ENCODE assay signal across 8 cellular contexts in genomic region chr3:97719156-97719821, GRCh38. TPM values are rescaled to one million over a fixed set of nuclear protein-coding genes. Genes with fewer than 3 reads are reported as not detected.
A peak's percentile ranks its signal among the peaks of the same experiment; 100 is the strongest.
DNase-seq lines count a peak whose midpoint lies in the region; ATAC-seq, FAIRE-seq and TF ChIP-seq lines count a peak whose summit lies in the region.

No MANE protein-coding gene starts in this region.

- DNase-seq in DMS 273 treated with DMSO at 0.1 percent for 48 hours (lab: John Stamatoyannopoulos, UW): peak; percentile 41
- peak; percentile 63 for DNase-seq in HT1080 (ENCODE audit: low read depth)
- peak; percentile 28 for DNase-seq in NOMO-1 treated with dmso at 0.1 percent for 144 hours (lab: John Stamatoyannopoulos, UW; ENCODE audit: unreplicated experiment)
- DNase-seq in activated CD8-positive, alpha-beta memory T cell treated with anti-CD3 and anti-CD28 coated beads, Interleukin-2, amount 10 ng/mL, durations not matched to agents 7 days and 5 days: peak; percentile 72
- DNase-seq in endothelial cell of umbilical vein (ENCODE audit: low read depth, low spot score): peak; percentile 77
- DNase-seq in naive thymus-derived CD4-positive, alpha-beta T cell: peak; percentile 12 to 63 (median 50)
- peak; percentile 6 to 13 for DNase-seq in stimulated activated CD8-positive, alpha-beta memory T cell treated with anti-CD3 and anti-CD28 coated beads, Interleukin-7, amount 100 ng/mL, for 48 hours (ENCODE audit: extremely low read depth in 1 of 2, low read depth in 1 of 2)

- CTCF ChIA-PET in activated CD8-positive, alpha-beta memory T cell treated with anti-CD3 and anti-CD28 coated beads, Interleukin-2, amount 10 ng/mL, durations not matched to agents 7 days and 5 days (lab: Charles Lee): interaction anchor here (0.6 to 2.0 kb wide), 9 partner anchors 9 to 857 kb away, joined by 3 to 12 read pairs (median 4); no protein-coding TSS in a partner anchor
- CTCF ChIA-PET in endothelial cell of umbilical vein (lab: Charles Lee): interaction anchor here (0.5 to 2.3 kb wide), 34 partner anchors 9 to 1709 kb away, joined by 3 to 63 read pairs (median 4); partner anchors contain the start of genes ARL6 and CRYBG3
- CTCF ChIA-PET in naive thymus-derived CD4-positive, alpha-beta T cell (lab: Charles Lee): interaction anchor here (0.6 to 1.1 kb wide), 5 partner anchors 9 to 303 kb away, joined by 3 to 4 read pairs (median 3); no protein-coding TSS in a partner anchor

- no peak overlapping the region for H3K4me3 ChIP-seq in endothelial cell of umbilical vein (replicated peaks in 1 of 3; ENCODE audit: insufficient read depth in 1 of 3, low read depth in 1 of 3, low read length in 3 of 3)
- no peak overlapping the region for H3K4me3 ChIP-seq in naive thymus-derived CD4-positive, alpha-beta T cell (ENCODE audit: low read length)

- H3K9me3 Mint-ChIP-seq in activated CD8-positive, alpha-beta memory T cell treated with anti-CD3 and anti-CD28 coated beads, Interleukin-2, amount 10 ng/mL, durations not matched to agents 7 days and 5 days (ENCODE audit: low read depth): no peaks in the 10 kb centered on the region
- no peaks in the 10 kb centered on the region for H3K9me3 Mint-ChIP-seq in naive thymus-derived CD4-positive, alpha-beta T cell

- peak; percentile 92 for ATAC-seq in GM21423 (IDR thresholded peaks at IDR 0.05; ENCODE audit: unreplicated experiment)
- ATAC-seq in activated CD8-positive, alpha-beta memory T cell treated with anti-CD3 and anti-CD28 coated beads, Interleukin-2, amount 10 ng/mL, durations not matched to agents 7 days and 5 days: peak; percentile 76
- ATAC-seq in naive thymus-derived CD4-positive, alpha-beta T cell: peak; percentile 95

- H3K9me3 ChIP-seq in endothelial cell of umbilical vein (replicated peaks; ENCODE audit: control insufficient read depth, insufficient read depth, low read length): no peaks in the 10 kb centered on the region
- no peaks in the 10 kb centered on the region for H3K9me3 ChIP-seq in naive thymus-derived CD4-positive, alpha-beta T cell (ENCODE audit: control insufficient read depth in 2 of 3, low read length in 3 of 3)

- FAIRE-seq in endothelial cell of umbilical vein (lab: Jason Lieb, UNC): peak; percentile 75

- POLR2A ChIA-PET in endothelial cell of umbilical vein (lab: Charles Lee): interaction anchor here (0.5 to 0.6 kb wide), 2 partner anchors 195 to 271 kb away, joined by 3 read pairs; no protein-coding TSS in a partner anchor
- POLR2A ChIA-PET in naive thymus-derived CD4-positive, alpha-beta T cell (lab: Charles Lee): interaction anchor here (0.6 kb wide), 1 partner anchor 232 kb away, joined by 4 read pairs; no protein-coding TSS in a partner anchor

- H2AFZ ChIP-seq in endothelial cell of umbilical vein (ENCODE audit: low read depth, low read length): peak overlapping the region; percentile 52

- BruUV-seq in endothelial cell of umbilical vein (replicated peaks; lab: Mats Ljungman, UMichigan): no TSS peak

- no peaks in the 10 kb centered on the region for H3K4me1 Mint-ChIP-seq in activated CD8-positive, alpha-beta memory T cell treated with anti-CD3 and anti-CD28 coated beads, Interleukin-2, amount 10 ng/mL, durations not matched to agents 7 days and 5 days
- no peaks in the 10 kb centered on the region for H3K4me1 Mint-ChIP-seq in naive thymus-derived CD4-positive, alpha-beta T cell

- no peaks in the 10 kb centered on the region for H3K79me2 ChIP-seq in endothelial cell of umbilical vein (ENCODE audit: control insufficient read depth, insufficient read depth, low read length)

- no peak overlapping the region for H3K27ac ChIP-seq in endothelial cell of umbilical vein (ENCODE audit: insufficient read depth, low read depth, low read length)
- no peak overlapping the region for H3K27ac ChIP-seq in naive thymus-derived CD4-positive, alpha-beta T cell (ENCODE audit: low read depth, low read length)

- H3K4me3 Mint-ChIP-seq in activated CD8-positive, alpha-beta memory T cell treated with anti-CD3 and anti-CD28 coated beads, Interleukin-2, amount 10 ng/mL, durations not matched to agents 7 days and 5 days: no peak overlapping the region
- H3K4me3 Mint-ChIP-seq in naive thymus-derived CD4-positive, alpha-beta T cell: peak overlapping the region in 6 of 10 donors; percentile 35 to 60 (median 48)

- intact Hi-C loops in endothelial cell of umbilical vein (cut with micrococcal nuclease): loop anchor here (2.0 to 5.0 kb wide), 3 partner anchors 304 to 1387 kb away; no protein-coding TSS in a partner anchor
- intact Hi-C loops in naive thymus-derived CD4-positive, alpha-beta T cell (cut with micrococcal nuclease): loop anchor here (1.0 to 2.0 kb wide), 2 partner anchors 304 to 854 kb away; no protein-coding TSS in a partner anchor

- peaks cover 1 to 6% of the 10 kb centered on the region in 2 experiments for H3K27me3 ChIP-seq in endothelial cell of umbilical vein (ENCODE audit: control insufficient read depth in 2 of 2, insufficient read depth in 2 of 2, low read length in 2 of 2)
- no peaks in the 10 kb centered on the region for H3K27me3 ChIP-seq in naive thymus-derived CD4-positive, alpha-beta T cell (ENCODE audit: control insufficient read depth in 2 of 2, insufficient read depth in 2 of 2, low read length in 2 of 2)

- no peaks in the 10 kb centered on the region for H3K4me1 ChIP-seq in endothelial cell of umbilical vein (ENCODE audit: control insufficient read depth, extremely low read depth, insufficient read depth, low read length)
- no peaks in the 10 kb centered on the region for H3K4me1 ChIP-seq in naive thymus-derived CD4-positive, alpha-beta T cell (ENCODE audit: control insufficient read depth in 2 of 2, insufficient read depth in 2 of 2, low read length in 2 of 2)

- no peak for TF ChIP-seq POLR2A in endothelial cell of umbilical vein (IDR thresholded peaks at IDR 0.05; ENCODE audit: low read depth, low read length)

- no peaks in the 10 kb centered on the region for H4K20me1 ChIP-seq in endothelial cell of umbilical vein (replicated peaks; ENCODE audit: control insufficient read depth, extremely low read depth, insufficient read depth, low read length)

- no peaks in the 10 kb centered on the region for H3K9me1 ChIP-seq in endothelial cell of umbilical vein (replicated peaks; ENCODE audit: control insufficient read depth, extremely low read depth, insufficient read depth, low read length)

- H3K4me2 ChIP-seq in endothelial cell of umbilical vein (ENCODE audit: insufficient read depth, low read length): peak overlapping the region; percentile 31

- H3K36me3 ChIP-seq in endothelial cell of umbilical vein (ENCODE audit: control insufficient read depth in 2 of 2, extremely low read depth in 1 of 2, insufficient read depth in 2 of 2, low read length in 2 of 2): no peaks in the 10 kb centered on the region
- no peaks in the 10 kb centered on the region for H3K36me3 ChIP-seq in naive thymus-derived CD4-positive, alpha-beta T cell (ENCODE audit: control insufficient read depth in 2 of 3, insufficient read depth in 3 of 3, low read length in 3 of 3)

- peak; percentile 82 to 93 for TF ChIP-seq CTCF in endothelial cell of umbilical vein (IDR thresholded peaks at IDR 0.05; ENCODE audit: extremely low read depth in 1 of 2, insufficient read depth in 1 of 2, low read depth in 1 of 2, low read length in 2 of 2)

- H3K36me3 Mint-ChIP-seq in activated CD8-positive, alpha-beta memory T cell treated with anti-CD3 and anti-CD28 coated beads, Interleukin-2, amount 10 ng/mL, durations not matched to agents 7 days and 5 days: no peaks in the 10 kb centered on the region
- no peaks in the 10 kb centered on the region for H3K36me3 Mint-ChIP-seq in naive thymus-derived CD4-positive, alpha-beta T cell

- no peak overlapping the region for H3K27ac Mint-ChIP-seq in activated CD8-positive, alpha-beta memory T cell treated with anti-CD3 and anti-CD28 coated beads, Interleukin-2, amount 10 ng/mL, durations not matched to agents 7 days and 5 days
- peak overlapping the region in 1 of 9 donors; percentile 33 for H3K27ac Mint-ChIP-seq in naive thymus-derived CD4-positive, alpha-beta T cell

- dilution Hi-C loops in endothelial cell of umbilical vein (cut with MboI; ENCODE audit: extremely low pct_ligation_motif_present, low sequenced_read_pairs): no loop called here

- no peak overlapping the region for H3K9ac ChIP-seq in endothelial cell of umbilical vein (replicated peaks; ENCODE audit: extremely low read depth, insufficient read depth, low read length)

- H3K27me3 Mint-ChIP-seq in activated CD8-positive, alpha-beta memory T cell treated with anti-CD3 and anti-CD28 coated beads, Interleukin-2, amount 10 ng/mL, durations not matched to agents 7 days and 5 days: peaks cover 2% of the 10 kb centered on the region
- peaks cover 0 to 20% (median 3%) of the 10 kb centered on the region in 5 donors for H3K27me3 Mint-ChIP-seq in naive thymus-derived CD4-positive, alpha-beta T cell

TF ChIP-seq in endothelial cell of umbilical vein, 7 proteins besides CTCF, POLR2A, EP300 and RAD21:
- no peak for TF ChIP-seq POLR2AphosphoS5 (IDR thresholded peaks at IDR 0.05; ENCODE audit: insufficient read depth, low read depth, low read length)
- TF ChIP-seq, protein P1, sequence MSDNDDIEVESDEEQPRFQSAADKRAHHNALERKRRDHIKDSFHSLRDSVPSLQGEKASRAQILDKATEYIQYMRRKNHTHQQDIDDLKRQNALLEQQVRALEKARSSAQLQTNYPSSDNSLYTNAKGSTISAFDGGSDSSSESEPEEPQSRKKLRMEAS (IDR thresholded peaks at IDR 0.05; ENCODE audit: insufficient read depth, insufficient read length): no peak
TF ChIP-seq in endothelial cell of umbilical vein: peak in this region for 0.

RNA-seq across cellular contexts. Expression of gene ARL6, which starts 45.3 kb away (rescaled TPM):
- total RNA-seq in HT1080 (2014; rRNA removed; shearing (Covaris generic)): 7.3 and 8.3 TPM in 2 replicates
- 6.6 and 11.4 TPM in 2 replicates for polyA plus RNA-seq in HT1080 (2015; cell fraction: cytosol; rRNA removed)
- polyA plus RNA-seq in HT1080 (2015; cell fraction: nucleus; rRNA removed): 8.7 and 12.1 TPM in 2 replicates
- total RNA-seq in activated CD8-positive, alpha-beta memory T cell treated with anti-CD3 and anti-CD28 coated beads, Interleukin-2, amount 10 ng/mL, durations not matched to agents 7 days and 5 days: 1 to 10 TPM; 4.5 to 5.4 TPM
- 5.8 and 6.1 TPM in 2 replicates for total RNA-seq in endothelial cell of umbilical vein
- polyA plus RNA-seq in endothelial cell of umbilical vein: 2.2 and 3.6 TPM in 2 replicates
- 2.3 and 2.7 TPM in 2 replicates for polyA plus RNA-seq in endothelial cell of umbilical vein (2011; cell fraction: cytosol; rRNA removed)
- 3.3 and 5.6 TPM in 2 replicates for polyA plus RNA-seq in endothelial cell of umbilical vein (2011; cell fraction: nucleus; rRNA removed)
- polyA plus RNA-seq in endothelial cell of umbilical vein (2012): 3.7 and 4.3 TPM in 2 replicates
- polyA minus RNA-seq in endothelial cell of umbilical vein: 5.6 and 10.6 TPM in 2 replicates
- 5.6 TPM for polyA minus RNA-seq in endothelial cell of umbilical vein (2011; cell fraction: cytosol; rRNA and poly(A)+ RNA removed)
- polyA minus RNA-seq in endothelial cell of umbilical vein (2011; cell fraction: nucleus; rRNA and poly(A)+ RNA removed): 7.0 and 13.3 TPM in 2 replicates
- total RNA-seq in naive thymus-derived CD4-positive, alpha-beta T cell: 1 to 10 TPM; 3.0 to 7.5 (median 5.8) TPM
- 1 to 10 TPM; 3.5 to 4.1 TPM for polyA plus RNA-seq in naive thymus-derived CD4-positive, alpha-beta T cell

Comparison
In these comparisons a context has a peak if more than half of its experiments do, and no peak if none do; other contexts are left out.
1. DNase-seq: peak in every context shown above with its lines; median percentile 77 in endothelial cell of umbilical vein; 72 in activated CD8-positive, alpha-beta memory T cell treated with anti-CD3 and anti-CD28 coated beads, Interleukin-2, amount 10 ng/mL, durations not matched to agents 7 days and 5 days; 63 in HT1080; 50 in naive thymus-derived CD4-positive, alpha-beta T cell; 41 in DMS 273 treated with DMSO at 0.1 percent for 48 hours; 28 in NOMO-1 treated with dmso at 0.1 percent for 144 hours; 10 in stimulated activated CD8-positive, alpha-beta memory T cell treated with anti-CD3 and anti-CD28 coated beads, Interleukin-7, amount 100 ng/mL, for 48 hours.